8 cellular contexts compared by ENCODE assay signal in genomic region chrX:149938427-149939270, GRCh38.
DNase-seq lines count a peak whose midpoint lies in the region; ATAC-seq and TF ChIP-seq lines count a peak whose summit lies in the region.

EOLA2 (minus strand) TSS chrX:149938491; CDS start chrX:149933874, 4,617 bp downstream.

- peak; percentile 78 for ATAC-seq in GM19395 (IDR thresholded peaks at IDR 0.05; ENCODE audit: unreplicated experiment)
- ATAC-seq in HG03565 (IDR thresholded peaks at IDR 0.05; ENCODE audit: unreplicated experiment): peak; percentile 74

- peak; percentile 55 for TF ChIP-seq CTCF in C4-2B (conservative IDR thresholded peaks at IDR 0.05)

- H3K27ac ChIP-seq in C4-2B: peak within 1 kb of the TSS; percentile 79

- DNase-seq in NCI-H748 treated with DMSO at 0.1 percent for 48 hours (lab: John Stamatoyannopoulos, UW) (peak; percentile 91), dedifferentiated amniotic fluid mesenchymal stem cell (ENCODE audit: extremely low spot score) (peak; percentile 95), left kidney (ENCODE audit: low read depth, low spot score) (peak; percentile 98)
- peak; percentile 76 to 87 for DNase-seq in activated CD4-positive, alpha-beta T cell treated with anti-CD3 and anti-CD28 coated beads, Interleukin-2, amount 50 U/mL, for 24 hours (ENCODE audit: low read depth in 1 of 2, low spot score in 1 of 2)
- DNase-seq in stimulated activated CD4-positive, alpha-beta T cell treated with anti-CD3 and anti-CD28 coated beads, Interleukin-2, amount 100 ng/mL, for 24 hours: peak; percentile 88 to 89

Comparison
In these comparisons a context has a peak if more than half of its experiments do, and no peak if none do; other contexts are left out.
1. Peak in every context shown above with its lines: DNase-seq, ATAC-seq and H3K27ac ChIP-seq.